In the genomic region with DNA sequence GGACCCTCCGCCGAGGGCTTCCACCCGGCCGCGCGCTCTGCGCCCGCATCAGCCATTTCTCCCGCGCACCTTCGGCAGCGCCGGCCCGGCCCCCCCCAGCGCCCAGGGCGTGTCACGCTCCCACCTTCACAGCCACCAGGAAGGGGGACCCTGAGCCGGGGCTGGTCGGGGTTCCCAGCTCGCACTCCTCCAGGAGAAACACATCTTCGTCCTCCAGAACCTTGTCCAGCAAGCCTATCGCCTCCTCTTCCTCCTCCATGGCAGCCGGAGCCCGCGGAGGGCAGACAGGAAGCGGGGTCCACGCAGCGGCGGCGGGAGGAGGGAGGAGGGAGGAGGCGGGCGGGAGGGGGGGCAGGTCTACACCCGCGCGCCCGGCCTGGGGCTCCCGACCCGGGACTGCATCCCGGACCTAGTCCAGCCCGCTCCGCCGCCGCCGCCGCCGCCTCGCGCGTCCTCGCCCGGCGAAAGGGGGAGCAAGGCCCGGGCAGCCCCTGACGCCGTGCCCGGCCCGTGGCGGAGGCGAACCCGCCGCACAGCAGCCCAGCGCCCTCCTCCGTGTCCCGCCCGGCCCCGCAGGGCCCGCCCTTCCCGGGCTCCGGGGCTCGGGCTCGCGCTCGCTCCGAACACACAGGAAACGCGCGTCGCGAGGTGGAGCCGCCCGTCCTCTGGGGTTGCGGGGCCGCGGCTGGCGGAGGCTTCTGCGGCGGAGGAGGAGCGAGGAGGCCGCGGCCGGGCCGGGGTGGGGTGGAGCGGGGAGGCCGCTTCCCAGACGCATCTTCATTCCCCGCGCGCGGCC, we compare ENCODE assay signal across 8 cellular contexts.
DNase-seq lines count a peak whose midpoint lies in the region; ATAC-seq and TF ChIP-seq lines count a peak whose summit lies in the region.

No MANE protein-coding gene starts in this region.

- H3K9me3 Mint-ChIP-seq in CD8-positive, alpha-beta T cell: no peaks in the 10 kb centered on the region
- no peaks in the 10 kb centered on the region for H3K9me3 Mint-ChIP-seq in activated naive CD8-positive, alpha-beta T cell treated with anti-CD3 and anti-CD28 coated beads for 36 hours

- ATAC-seq in CD8-positive, alpha-beta T cell: peak; percentile 82
- ATAC-seq in sciatic nerve (peak; percentile 47), GM19467 (IDR thresholded peaks at IDR 0.05; ENCODE audit: unreplicated experiment) (no peak), HG03025 (IDR thresholded peaks at IDR 0.05; ENCODE audit: low FRiP score, unreplicated experiment) (no peak)

- no peaks in the 10 kb centered on the region for H3K9me3 ChIP-seq in CD8-positive, alpha-beta T cell (ENCODE audit: low read length)
- H3K9me3 ChIP-seq in HEK293 (ENCODE audit: control insufficient read depth, insufficient read depth, low read depth, low read length) (no peaks in the 10 kb centered on the region), SK-N-MC (ENCODE audit: low read depth, low read length) (no peaks in the 10 kb centered on the region), left ventricle myocardium inferior (replicated peaks) (no peaks in the 10 kb centered on the region)

- H3K4me1 ChIP-seq in CD8-positive, alpha-beta T cell (ENCODE audit: insufficient read depth, low read length): peaks cover 24% of the 10 kb centered on the region
- H3K4me1 ChIP-seq in HEK293 (ENCODE audit: control insufficient read depth, insufficient read depth, low read length): peaks cover 34% of the 10 kb centered on the region
- peaks cover 86% of the 10 kb centered on the region for H3K4me1 ChIP-seq in left ventricle myocardium inferior

- TF ChIP-seq CTCF in CD8-positive, alpha-beta T cell (IDR thresholded peaks at IDR 0.05): no peak
- TF ChIP-seq CTCF in HEK293 (tag by site-specific recombination; IDR thresholded peaks at IDR 0.05): no peak
- TF ChIP-seq CTCF in left ventricle myocardium inferior (IDR thresholded peaks at IDR 0.05; ENCODE audit: borderline replicate concordance): no peak

- H3K27ac Mint-ChIP-seq in CD8-positive, alpha-beta T cell: peak overlapping the region; percentile 82
- H3K27ac Mint-ChIP-seq in activated naive CD8-positive, alpha-beta T cell treated with anti-CD3 and anti-CD28 coated beads for 36 hours: peak overlapping the region; percentile 82

- H3K4me3 Mint-ChIP-seq in CD8-positive, alpha-beta T cell: peak overlapping the region; percentile 84
- H3K4me3 Mint-ChIP-seq in activated naive CD8-positive, alpha-beta T cell treated with anti-CD3 and anti-CD28 coated beads for 36 hours: peak overlapping the region; percentile 87

- H3K36me3 ChIP-seq in CD8-positive, alpha-beta T cell (ENCODE audit: insufficient read depth, low read length): no peaks in the 10 kb centered on the region
- peaks cover 2 to 11% of the 10 kb centered on the region in 2 experiments; a peak in 2 of 3 replicates for H3K36me3 ChIP-seq in HEK293 (ENCODE audit: control insufficient read depth in 2 of 2, insufficient read depth in 1 of 2, low read length in 2 of 2)
- no peaks in the 10 kb centered on the region for H3K36me3 ChIP-seq in SK-N-MC (ENCODE audit: insufficient read depth, low read length)
- no peaks in the 10 kb centered on the region for H3K36me3 ChIP-seq in left ventricle myocardium inferior

- no peaks in the 10 kb centered on the region for H3K27me3 Mint-ChIP-seq in CD8-positive, alpha-beta T cell (ENCODE audit: low read depth)
- H3K27me3 Mint-ChIP-seq in activated naive CD8-positive, alpha-beta T cell treated with anti-CD3 and anti-CD28 coated beads for 36 hours: no peaks in the 10 kb centered on the region

- peak overlapping the region; percentile 68 for H3K4me3 ChIP-seq in CD8-positive, alpha-beta T cell (ENCODE audit: low read depth, low read length)
- H3K4me3 ChIP-seq in HEK293 (ENCODE audit: low read depth, low read length) (peak overlapping the region; percentile 70), SK-N-MC (peak overlapping the region; percentile 84), left ventricle myocardium inferior (peak overlapping the region; percentile 70)

- peaks cover 26% of the 10 kb centered on the region for H3K4me1 Mint-ChIP-seq in CD8-positive, alpha-beta T cell (ENCODE audit: low read depth)
- peaks cover 38% of the 10 kb centered on the region for H3K4me1 Mint-ChIP-seq in activated naive CD8-positive, alpha-beta T cell treated with anti-CD3 and anti-CD28 coated beads for 36 hours

- intact Hi-C loops in CD8-positive, alpha-beta T cell (cut with DNase I, micrococcal nuclease): loop anchor here (2.0 to 5.0 kb wide), 4 partner anchors 72 to 112 kb away; partner anchors contain the start of gene TIMM22 (in 1 of the 2)
- intact Hi-C loops in left ventricle myocardium inferior (cut with micrococcal nuclease) (no loop called here), sciatic nerve (cut with DNase I) (no loop called here)

- no peaks in the 10 kb centered on the region for H3K27me3 ChIP-seq in CD8-positive, alpha-beta T cell (ENCODE audit: insufficient read depth, low read length)
- no peaks in the 10 kb centered on the region for H3K27me3 ChIP-seq in left ventricle myocardium inferior (ENCODE audit: low read depth)

- POLR2A ChIA-PET in CD8-positive, alpha-beta T cell (lab: Charles Lee): interaction anchor here (0.6 to 1.8 kb wide), 4 partner anchors 12 to 113 kb away, joined by 3 to 7 read pairs (median 3); no protein-coding TSS in a partner anchor
- POLR2A ChIA-PET in HEK293 (lab: Yijun Ruan, JAX): interaction anchor here (1.0 to 1.3 kb wide), 2 partner anchors 12 to 107 kb away, joined by 3 to 4 read pairs; no protein-coding TSS in a partner anchor

- H3K27ac ChIP-seq in CD8-positive, alpha-beta T cell (ENCODE audit: low read depth, low read length): peak overlapping the region; percentile 60
- H3K27ac ChIP-seq in HEK293 (ENCODE audit: extremely low read depth, low read depth, low read length) (peak overlapping the region; percentile 94), SK-N-MC (no peak overlapping the region), left ventricle myocardium inferior (replicated peaks) (peak overlapping the region; percentile 98)

- peak; percentile 34 to 85 (median 68) for DNase-seq in CD8-positive, alpha-beta T cell
- DNase-seq in SK-N-MC (ENCODE audit: low read depth, low spot score) (no peak), left ventricle myocardium inferior (peak; percentile 78), sciatic nerve (ENCODE audit: low spot score) (peak; percentile 76)
- DNase-seq in activated naive CD8-positive, alpha-beta T cell treated with anti-CD3 and anti-CD28 coated beads for 36 hours: peak; percentile 71

- peaks cover 2% of the 10 kb centered on the region for H3K36me3 Mint-ChIP-seq in CD8-positive, alpha-beta T cell
- H3K36me3 Mint-ChIP-seq in activated naive CD8-positive, alpha-beta T cell treated with anti-CD3 and anti-CD28 coated beads for 36 hours: no peaks in the 10 kb centered on the region

- CTCF ChIA-PET in CD8-positive, alpha-beta T cell (lab: Charles Lee): interaction anchor here (1.5 to 2.8 kb wide), 2 partner anchors 52 to 79 kb away, joined by 3 to 10 read pairs; no protein-coding TSS in a partner anchor
- CTCF ChIA-PET in HEK293 (lab: Yijun Ruan, JAX): interaction anchor here (0.7 to 1.3 kb wide), 5 partner anchors 13 to 52 kb away, joined by 3 to 7 read pairs (median 5); no protein-coding TSS in a partner anchor

- H3K9ac ChIP-seq in SK-N-MC (ENCODE audit: insufficient read length): peak overlapping the region; percentile 81

TF ChIP-seq in HEK293, 187 proteins besides CTCF, POLR2A, EP300 and RAD21 (continues in another document):
- TF ChIP-seq WT1 (tag by site-specific recombination; IDR thresholded peaks at IDR 0.05) (no peak), ZNF157 (tag by site-specific recombination; IDR thresholded peaks at IDR 0.05) (no peak), FEZF1 (tag by site-specific recombination; IDR thresholded peaks at IDR 0.05) (no peak), ZNF133 (tag by site-specific recombination; IDR thresholded peaks at IDR 0.05) (no peak), ZNF449 (tag by site-specific recombination; IDR thresholded peaks at IDR 0.05) (no peak), ZBTB1 (tag by site-specific recombination; IDR thresholded peaks at IDR 0.05) (no peak), ZNF354C (tag by site-specific recombination; IDR thresholded peaks at IDR 0.05; ENCODE audit: borderline replicate concordance, low read depth) (no peak), ZNF560 (tag by site-specific recombination; IDR thresholded peaks at IDR 0.05; ENCODE audit: borderline replicate concordance) (no peak), ZNF19 (tag by site-specific recombination; IDR thresholded peaks at IDR 0.05; ENCODE audit: low read depth) (no peak)
- TF ChIP-seq, protein P1, sequence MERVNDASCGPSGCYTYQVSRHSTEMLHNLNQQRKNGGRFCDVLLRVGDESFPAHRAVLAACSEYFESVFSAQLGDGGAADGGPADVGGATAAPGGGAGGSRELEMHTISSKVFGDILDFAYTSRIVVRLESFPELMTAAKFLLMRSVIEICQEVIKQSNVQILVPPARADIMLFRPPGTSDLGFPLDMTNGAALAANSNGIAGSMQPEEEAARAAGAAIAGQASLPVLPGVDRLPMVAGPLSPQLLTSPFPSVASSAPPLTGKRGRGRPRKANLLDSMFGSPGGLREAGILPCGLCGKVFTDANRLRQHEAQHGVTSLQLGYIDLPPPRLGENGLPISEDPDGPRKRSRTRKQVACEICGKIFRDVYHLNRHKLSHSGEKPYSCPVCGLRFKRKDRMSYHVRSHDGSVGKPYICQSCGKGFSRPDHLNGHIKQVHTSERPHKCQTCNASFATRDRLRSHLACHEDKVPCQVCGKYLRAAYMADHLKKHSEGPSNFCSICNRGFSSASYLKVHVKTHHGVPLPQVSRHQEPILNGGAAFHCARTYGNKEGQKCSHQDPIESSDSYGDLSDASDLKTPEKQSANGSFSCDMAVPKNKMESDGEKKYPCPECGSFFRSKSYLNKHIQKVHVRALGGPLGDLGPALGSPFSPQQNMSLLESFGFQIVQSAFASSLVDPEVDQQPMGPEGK (tag by site-specific recombination; IDR thresholded peaks at IDR 0.05): peak; percentile 41

Comparison
In these comparisons a context has a peak if more than half of its experiments do, and no peak if none do; other contexts are left out.
1. ATAC-seq: peak in CD8-positive, alpha-beta T cell (single experiment) and sciatic nerve (single experiment); none in GM19467 (single experiment) and HG03025 (single experiment).
2. intact Hi-C loops: an anchor here in CD8-positive, alpha-beta T cell (2.0 to 5.0 kb wide); none called in left ventricle myocardium inferior and sciatic nerve.
3. Peak in every context shown above with its lines, with median percentiles within 50 percentile points of each other: H3K4me3 ChIP-seq.